In genomic region chr7:76347710-76348109, GRCh38 we compare ENCODE assay signal across 1 cellular context.
TF ChIP-seq lines count a peak whose summit lies in the region.

No MANE protein-coding gene starts in this region.

TF ChIP-seq in GM23338, 12 proteins besides CTCF, POLR2A, EP300 and RAD21 (continued from another document):
- TF ChIP-seq ZNF462 (CRISPR knock-in tag; IDR thresholded peaks at IDR 0.05) (no peak), EZH2 (IDR thresholded peaks at IDR 0.05; ENCODE audit: low read depth, unreplicated experiment) (no peak), POLR2AphosphoS5 (IDR thresholded peaks at IDR 0.05; ENCODE audit: low read depth) (no peak), REST (IDR thresholded peaks at IDR 0.05; ENCODE audit: unreplicated experiment) (no peak)
